Comparison of ENCODE assay signal across 1 cellular context in genomic region chr19:3674784-3675183, GRCh38.
TF ChIP-seq lines count a peak whose summit lies in the region.

No MANE protein-coding gene starts in this region.

TF ChIP-seq in WTC11, 78 proteins besides CTCF, POLR2A, EP300 and RAD21 (continued from another document):
- TF ChIP-seq ZNF512 (CRISPR knock-in tag; IDR thresholded peaks at IDR 0.05; ENCODE audit: borderline replicate concordance) (no peak), GABPB1 (CRISPR knock-in tag; IDR thresholded peaks at IDR 0.05) (no peak), ATF2 (CRISPR knock-in tag; IDR thresholded peaks at IDR 0.05; ENCODE audit: borderline replicate concordance, low read depth) (no peak), FOXP4 (CRISPR knock-in tag; IDR thresholded peaks at IDR 0.05) (no peak), RELA (CRISPR knock-in tag; IDR thresholded peaks at IDR 0.05; ENCODE audit: borderline replicate concordance) (no peak), TEAD4 (CRISPR knock-in tag; IDR thresholded peaks at IDR 0.05) (no peak), NR2C2 (CRISPR knock-in tag; IDR thresholded peaks at IDR 0.05) (no peak), SMAD3 (CRISPR knock-in tag; IDR thresholded peaks at IDR 0.05; ENCODE audit: borderline replicate concordance) (no peak), NFE2L1 (CRISPR knock-in tag; IDR thresholded peaks at IDR 0.05) (no peak)
TF ChIP-seq in WTC11: peak in this region for 0.
